In genomic region chr4:8105303-8106100, GRCh38 we compare ENCODE assay signal across 20 cellular contexts. TPM values are rescaled to one million over a fixed set of nuclear protein-coding genes. Genes with fewer than 3 reads are reported as not detected.
DNase-seq lines count a peak whose midpoint lies in the region; ATAC-seq and TF ChIP-seq lines count a peak whose summit lies in the region.
"Had no signal": no experiment of that assay in that cellular context is flagged by ENCODE, and none has a peak within 500 bp of the region (broad histone marks: within the 10 kb centered on the region; RNA-seq: fewer than 3 reads in every experiment).

No MANE protein-coding gene starts in this region.

- intact Hi-C loops in right cardiac atrium (cut with DNase I) (no loop called here), cardiac septum (cut with DNase I) (no loop called here), gastrocnemius medialis (cut with DNase I; ENCODE audit: low total_unique reads) (no loop called here)

- H3K36me3 ChIP-seq in endodermal cell (ENCODE audit: control insufficient read depth, insufficient read depth, low read length) (no peaks in the 10 kb centered on the region), gastrocnemius medialis (peaks cover 0 to 38% of the 10 kb centered on the region in 2 donors), smooth muscle cell (ENCODE audit: low read depth) (no peaks in the 10 kb centered on the region)

- H3K4me2 ChIP-seq in smooth muscle cell, result no peak overlapping the region
- H3K4me2 ChIP-seq: KMS-11 had no signal

- no peaks in the 10 kb centered on the region for H3K36me3 Mint-ChIP-seq in endodermal cell (ENCODE audit: low read depth)

- H3K9ac ChIP-seq in endodermal cell (ENCODE audit: extremely low read depth, low read length, poor library complexity, severe bottlenecking) (no peak overlapping the region), smooth muscle cell (ENCODE audit: low read depth) (no peak overlapping the region)
- H3K9ac ChIP-seq: KMS-11 had no signal

- no peak overlapping the region for H3K27ac Mint-ChIP-seq in endodermal cell
- H3K27ac Mint-ChIP-seq: T-cell had no signal

- 81% methylated on average over 32 of the region's 32 CpGs for WGBS in right cardiac atrium
- WGBS in endodermal cell (ENCODE audit: insufficient coverage in 1 of 2, insufficient read length in 1 of 2), 2 experiments, result 86 to 91% methylated on average over 25 to 32 of the region's 32 CpGs
- WGBS in smooth muscle cell (ENCODE audit: low lambda C conversion rate), result 90% methylated on average over 32 of the region's 32 CpGs

- ATAC-seq in right cardiac atrium, result no peak
- ATAC-seq in gastrocnemius medialis, result no peak
- ATAC-seq: HepG2, Panc1, T-cell had no signal

- TF ChIP-seq POLR2A in gastrocnemius medialis (IDR thresholded peaks at IDR 0.05), result no peak

- H3K9me3 ChIP-seq in right cardiac atrium (ENCODE audit: control insufficient read depth, low read length) (no peaks in the 10 kb centered on the region), endodermal cell (ENCODE audit: control insufficient read depth, low read length) (no peaks in the 10 kb centered on the region), gastrocnemius medialis (no peaks in the 10 kb centered on the region), smooth muscle cell (replicated peaks; ENCODE audit: low read depth) (no peaks in the 10 kb centered on the region)

- peak in 2 of 3 donors; percentile 21 to 36 for DNase-seq in right cardiac atrium
- no peak for DNase-seq in cardiac septum (ENCODE audit: low spot score)
- peak; percentile 70 for DNase-seq in NCI-H345 (lab: John Stamatoyannopoulos, UW)
- no peak for DNase-seq in endodermal cell
- no peak for DNase-seq in gastrocnemius medialis
- no peak for DNase-seq in GM10266 (ENCODE audit: extremely low spot score)
- no peak for DNase-seq in OCI-M1 (lab: John Stamatoyannopoulos, UW)
- DNase-seq in smooth muscle cell (lab: John Stamatoyannopoulos, UW; ENCODE audit: unreplicated experiment), result no peak
- DNase-seq: DMS 273 treated with DMSO at 0.1 percent for 48 hours, GF-D8, GOT3, NCI-H1105 treated with DMSO at 0.1 percent for 48 hours, NCI-H2029 treated with DMSO at 0.1 percent for 48 hours, T-cell had no signal

- no peak overlapping the region for H2AFZ ChIP-seq in smooth muscle cell (ENCODE audit: low read depth)

- in situ Hi-C loops in gastrocnemius medialis (cut with MboI; ENCODE audit: low sequenced_read_pairs in 4 of 4), result loop anchor here in 3 of 4 donors (10.0 kb wide), 1 partner anchor 59 kb away; no protein-coding TSS in a partner anchor

- H3K4me1 ChIP-seq in right cardiac atrium (ENCODE audit: control insufficient read depth, insufficient read depth, low read length) (no peaks in the 10 kb centered on the region), endodermal cell (ENCODE audit: control insufficient read depth, insufficient read depth, low read length) (no peaks in the 10 kb centered on the region), gastrocnemius medialis (peaks cover 59 to 65% of the 10 kb centered on the region in 2 donors), smooth muscle cell (ENCODE audit: low read depth) (peaks cover 7% of the 10 kb centered on the region)

- peaks cover 7% of the 10 kb centered on the region for H3K9me3 Mint-ChIP-seq in endodermal cell
- H3K9me3 Mint-ChIP-seq: T-cell had no signal

- TF ChIP-seq CTCF in endodermal cell (conservative IDR thresholded peaks at IDR 0.05), result no peak
- peak in 1 of 5 experiments; percentile 9 for TF ChIP-seq CTCF in gastrocnemius medialis (IDR thresholded peaks at IDR 0.05 in 4 of 5, conservative IDR thresholded peaks at IDR 0.05 in 1 of 5)
- TF ChIP-seq CTCF in GM10266 (IDR thresholded peaks at IDR 0.05; ENCODE audit: control insufficient read depth, insufficient read depth, low read depth, missing control alignments), result no peak
- no peak for TF ChIP-seq CTCF in smooth muscle cell (IDR thresholded peaks at IDR 0.05; ENCODE audit: borderline replicate concordance, insufficient read depth, poor library complexity, severe bottlenecking)

- H3K79me2 ChIP-seq in smooth muscle cell (ENCODE audit: low read depth), result no peaks in the 10 kb centered on the region

- no peak overlapping the region for H3K4me3 ChIP-seq in right cardiac atrium (ENCODE audit: low read length)
- H3K4me3 ChIP-seq in endodermal cell (ENCODE audit: low read length), result no peak overlapping the region
- no peak overlapping the region for H3K4me3 ChIP-seq in gastrocnemius medialis
- no peak overlapping the region for H3K4me3 ChIP-seq in smooth muscle cell
- H3K4me3 ChIP-seq: SK-N-MC had no signal

- no peaks in the 10 kb centered on the region for H3K27me3 ChIP-seq in right cardiac atrium (ENCODE audit: control insufficient read depth, insufficient read depth)
- H3K27me3 ChIP-seq in endodermal cell (ENCODE audit: control insufficient read depth, insufficient read depth, low read length, poor library complexity, severe bottlenecking), result no peaks in the 10 kb centered on the region
- no peaks in the 10 kb centered on the region for H3K27me3 ChIP-seq in gastrocnemius medialis
- peaks cover 16% of the 10 kb centered on the region for H3K27me3 ChIP-seq in smooth muscle cell (ENCODE audit: low read depth)

- H4K20me1 ChIP-seq in smooth muscle cell (ENCODE audit: low read depth), result no peaks in the 10 kb centered on the region

- H3K4me3 Mint-ChIP-seq in endodermal cell, result no peak overlapping the region
- H3K4me3 Mint-ChIP-seq: T-cell had no signal

- H3K27me3 Mint-ChIP-seq in endodermal cell (ENCODE audit: insufficient read depth), result no peaks in the 10 kb centered on the region
- H3K27me3 Mint-ChIP-seq: T-cell had no signal

- H3K4me1 Mint-ChIP-seq in endodermal cell, result peaks cover 3% of the 10 kb centered on the region
- H3K4me1 Mint-ChIP-seq: T-cell had no signal

- no peaks in the 10 kb centered on the region for H3F3A ChIP-seq in smooth muscle cell (ENCODE audit: low read depth)

- H3K27ac ChIP-seq in right cardiac atrium (ENCODE audit: low read length) (no peak overlapping the region), endodermal cell (ENCODE audit: low read depth, low read length) (peak overlapping the region; percentile 38), gastrocnemius medialis (peak overlapping the region; percentile 93 to 100 (median 98)), smooth muscle cell (ENCODE audit: low read depth) (no peak overlapping the region)
- H3K27ac ChIP-seq: C4-2B, KMS-11, SK-N-MC had no signal

RNA-seq across cellular contexts. Expression of gene ABLIM2, which starts 53.1 kb away (rescaled TPM):
- total RNA-seq in right cardiac atrium (10 to 100 TPM in 2 of 4 donors, 1 to 10 TPM in 2; 6.2 to 17.4 (median 9.6) TPM), cardiac septum (22.6 TPM), endodermal cell (1 to 10 TPM in 1 of 2 donors, under 1 TPM in 1; 0.35 to 1.6 TPM), gastrocnemius medialis (100 to 1,000 TPM; 177 to 281 (median 244) TPM), smooth muscle cell (not detected in 2 replicates)
- polyA plus RNA-seq in right cardiac atrium (4.2 TPM), smooth muscle cell (0.08 and 0.30 TPM in 2 replicates)
- 1.4 TPM for polyA plus RNA-seq in endodermal cell (2013, experiment 1 of 2)
- 2.5 TPM for polyA plus RNA-seq in endodermal cell (2013, experiment 2 of 2)
- total RNA-seq: M059J had no signal

Comparison
In these comparisons a context has a peak if more than half of its experiments do, and no peak if none do; other contexts are left out.
1. DNase-seq: peak in right cardiac atrium (2 of 3) and NCI-H345 (single experiment); none in cardiac septum (single experiment), endodermal cell (single experiment), gastrocnemius medialis (0 of 2), GM10266 (single experiment), OCI-M1 (single experiment) and smooth muscle cell (single experiment).
2. H3K27ac ChIP-seq: peak in endodermal cell (single experiment) and gastrocnemius medialis (4 of 4); none in right cardiac atrium (single experiment) and smooth muscle cell (single experiment).